Comparison of ENCODE assay signal across 8 cellular contexts in the genomic region with DNA sequence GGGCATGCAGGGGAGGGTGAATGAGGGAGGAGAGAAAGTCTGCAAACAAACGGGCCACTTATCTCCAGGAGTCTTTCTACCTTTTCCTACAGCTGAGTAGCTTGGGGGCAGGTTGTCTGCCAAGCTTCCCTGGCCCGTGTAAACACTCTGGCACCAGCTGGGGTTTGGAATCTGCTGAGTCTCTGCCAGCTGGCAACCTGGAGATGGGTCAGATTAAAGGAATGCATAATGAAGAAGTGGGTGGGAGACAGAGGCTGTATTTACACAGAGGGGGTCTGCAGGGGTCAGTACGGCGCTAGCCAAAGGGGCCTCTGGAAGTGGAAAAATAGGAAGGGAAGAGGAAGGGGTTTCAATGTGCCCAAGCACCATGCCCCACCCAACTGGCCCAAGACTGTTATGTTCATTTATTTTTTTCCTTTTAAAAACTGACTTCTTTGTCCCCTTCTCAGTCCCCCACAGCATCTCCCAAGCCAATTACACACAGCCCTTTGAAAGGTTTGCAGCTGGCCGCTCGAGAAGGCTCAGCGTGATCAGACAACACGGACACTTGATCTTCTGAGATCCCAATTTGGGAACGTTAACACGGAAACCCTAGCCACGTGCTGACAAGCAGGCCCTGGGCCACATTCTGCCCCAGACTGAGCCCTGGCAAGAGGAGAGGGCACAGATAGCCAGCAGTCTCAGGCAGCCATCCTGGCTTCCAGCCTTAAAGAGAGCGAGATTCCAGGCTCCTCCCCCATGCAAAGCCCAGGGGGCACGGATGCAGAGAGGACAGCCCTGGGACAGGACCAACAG. TPM values are rescaled to one million over a fixed set of nuclear protein-coding genes. Genes with fewer than 3 reads are reported as not detected.
DNase-seq lines count a peak whose midpoint lies in the region; ATAC-seq, FAIRE-seq and TF ChIP-seq lines count a peak whose summit lies in the region.

No MANE protein-coding gene starts in this region.

- H3K4me2 ChIP-seq in astrocyte (ENCODE audit: low read length), result peak overlapping the region; percentile 76

- H3K36me3 Mint-ChIP-seq in astrocyte (ENCODE audit: low read depth, unreplicated experiment), result peaks cover 11% of the 10 kb centered on the region
- no peaks in the 10 kb centered on the region for H3K36me3 Mint-ChIP-seq in stimulated activated naive B cell treated with anti-CD40 and anti-IgM and Interleukin-4, amounts not matched to agents 10 μg/mL and 1 μg/mL and 100 μg/mL, for 72 hours

- no peak for FAIRE-seq in astrocyte (lab: Jason Lieb, UNC)

- H3K9me3 ChIP-seq in astrocyte (ENCODE audit: insufficient read depth, low read depth, low read length) (no peaks in the 10 kb centered on the region), iPS-18a (ENCODE audit: control insufficient read depth, low read depth, low read length) (no peaks in the 10 kb centered on the region)

- H3K27ac ChIP-seq in C4-2B (peak overlapping the region; percentile 48), astrocyte (ENCODE audit: low read depth, low read length) (peak overlapping the region; percentile 86), iPS-18a (ENCODE audit: low read length) (no peak overlapping the region)

- peaks cover 8% of the 10 kb centered on the region for H3K9me3 Mint-ChIP-seq in astrocyte (ENCODE audit: unreplicated experiment)
- no peaks in the 10 kb centered on the region for H3K9me3 Mint-ChIP-seq in stimulated activated naive B cell treated with anti-CD40 and anti-IgM and Interleukin-4, amounts not matched to agents 10 μg/mL and 1 μg/mL and 100 μg/mL, for 72 hours

- H3K27ac Mint-ChIP-seq in astrocyte (ENCODE audit: unreplicated experiment), result peak overlapping the region; percentile 93
- H3K27ac Mint-ChIP-seq in stimulated activated naive B cell treated with anti-CD40 and anti-IgM and Interleukin-4, amounts not matched to agents 10 μg/mL and 1 μg/mL and 100 μg/mL, for 72 hours, result peak overlapping the region; percentile 43

- H3K27me3 ChIP-seq in astrocyte (ENCODE audit: insufficient read depth, low read length) (no peaks in the 10 kb centered on the region), iPS-18a (ENCODE audit: control insufficient read depth, insufficient read depth, low read length) (no peaks in the 10 kb centered on the region)

- H3K9ac ChIP-seq in astrocyte (ENCODE audit: low read length), result peak overlapping the region; percentile 71
- no peak overlapping the region for H3K9ac ChIP-seq in iPS-18a (ENCODE audit: low read length)

- peaks cover 39% of the 10 kb centered on the region for H4K20me1 ChIP-seq in astrocyte (ENCODE audit: insufficient read depth, low read length)

- H2AFZ ChIP-seq in astrocyte (ENCODE audit: low read depth, low read length), result peak overlapping the region; percentile 18

- DNase-seq in NCI-H187 (lab: John Stamatoyannopoulos, UW) (peak; percentile 16 to 55), astrocyte (ENCODE audit: low read depth) (peak; percentile 90)
- DNase-seq in stimulated activated naive B cell treated with anti-CD40 and anti-IgM and Interleukin-4, amounts not matched to agents 10 μg/mL and 1 μg/mL and 100 μg/mL, for 72 hours, result no peak

- peaks cover 85% of the 10 kb centered on the region for H3K4me1 ChIP-seq in astrocyte (ENCODE audit: insufficient read depth, low read length)
- peaks cover 20% of the 10 kb centered on the region for H3K4me1 ChIP-seq in iPS-18a (ENCODE audit: control insufficient read depth, low read depth, low read length)

- H3K4me3 ChIP-seq in astrocyte (ENCODE audit: insufficient read depth, low read depth, low read length) (peak overlapping the region; percentile 12), iPS-18a (ENCODE audit: low read length) (peak overlapping the region; percentile 29)

- peak overlapping the region; percentile 10 for H3K4me3 Mint-ChIP-seq in astrocyte (ENCODE audit: unreplicated experiment)
- H3K4me3 Mint-ChIP-seq in stimulated activated naive B cell treated with anti-CD40 and anti-IgM and Interleukin-4, amounts not matched to agents 10 μg/mL and 1 μg/mL and 100 μg/mL, for 72 hours, result no peak overlapping the region

- H3K36me3 ChIP-seq in astrocyte (ENCODE audit: insufficient read depth, low read length) (peaks cover 5% of the 10 kb centered on the region), iPS-18a (ENCODE audit: control insufficient read depth, low read depth, low read length) (no peaks in the 10 kb centered on the region)

- TF ChIP-seq CTCF in C4-2B (conservative IDR thresholded peaks at IDR 0.05), result no peak
- TF ChIP-seq CTCF in astrocyte (IDR thresholded peaks at IDR 0.05; ENCODE audit: insufficient read depth, low read depth, low read length), result no peak

- peaks cover 77% of the 10 kb centered on the region for H3K4me1 Mint-ChIP-seq in astrocyte (ENCODE audit: low read depth, unreplicated experiment)
- H3K4me1 Mint-ChIP-seq in stimulated activated naive B cell treated with anti-CD40 and anti-IgM and Interleukin-4, amounts not matched to agents 10 μg/mL and 1 μg/mL and 100 μg/mL, for 72 hours, result peaks cover 26 to 30% of the 10 kb centered on the region in 2 donors

- H3K27me3 Mint-ChIP-seq in astrocyte (ENCODE audit: low read depth, unreplicated experiment), result no peaks in the 10 kb centered on the region
- H3K27me3 Mint-ChIP-seq in stimulated activated naive B cell treated with anti-CD40 and anti-IgM and Interleukin-4, amounts not matched to agents 10 μg/mL and 1 μg/mL and 100 μg/mL, for 72 hours, result no peaks in the 10 kb centered on the region

- ATAC-seq in stimulated activated naive B cell treated with anti-CD40 and anti-IgM and Interleukin-4, amounts not matched to agents 10 μg/mL and 1 μg/mL and 100 μg/mL, for 72 hours (replicated peaks), result no peak
- ATAC-seq in HG02970 (IDR thresholded peaks at IDR 0.05; ENCODE audit: low FRiP score, unreplicated experiment) (no peak), HG02623 (IDR thresholded peaks at IDR 0.05; ENCODE audit: unreplicated experiment) (no peak), GM18498 (IDR thresholded peaks at IDR 0.05; ENCODE audit: unreplicated experiment) (no peak)

- peaks cover 100% of the 10 kb centered on the region for H3K79me2 ChIP-seq in astrocyte (ENCODE audit: insufficient read depth, low read length)

RNA-seq across cellular contexts. Expression of gene TRAM2, which starts 25.2 kb away (rescaled TPM):
- total RNA-seq in astrocyte, result 88.7 and 93.4 TPM in 2 replicates
